In the genomic region with DNA sequence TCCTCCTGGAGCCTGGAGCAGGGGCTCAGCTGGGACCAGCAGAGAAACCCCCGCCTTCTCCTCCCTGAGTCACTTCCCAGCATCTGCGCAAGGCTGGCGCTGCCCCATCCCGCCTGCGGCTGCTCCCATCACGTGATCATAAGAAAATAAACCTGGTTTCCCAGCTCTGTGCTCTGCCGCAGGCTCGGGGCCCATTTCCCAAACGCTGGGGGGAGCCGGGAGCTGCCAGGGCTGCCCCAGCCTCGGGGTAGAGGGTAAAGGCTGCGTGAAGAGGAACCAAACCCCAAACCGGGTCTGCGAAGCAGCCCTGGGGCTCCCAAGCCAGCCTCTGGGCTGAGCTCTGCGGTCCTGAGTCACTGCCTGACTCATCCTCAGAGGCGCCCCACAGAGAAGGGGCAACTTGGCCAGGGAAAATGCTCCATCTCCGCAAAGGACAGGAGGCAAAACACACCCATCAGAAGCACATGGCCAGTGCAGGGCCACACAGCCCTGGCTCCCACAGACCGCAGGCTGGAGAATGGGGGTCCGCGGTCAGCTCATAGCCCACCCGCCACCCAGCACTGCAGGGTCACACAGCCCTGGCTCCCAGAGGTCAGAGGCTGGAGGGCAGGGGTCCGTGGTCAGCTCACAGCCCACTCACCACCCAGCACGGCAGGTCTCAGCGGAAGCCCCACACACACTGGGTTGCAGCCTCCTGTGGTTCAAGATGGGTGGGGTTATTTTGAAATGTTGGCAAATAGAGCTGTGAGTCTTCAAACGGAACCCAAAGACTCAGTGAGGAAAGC, we compare ENCODE assay signal across 8 cellular contexts.
DNase-seq lines count a peak whose midpoint lies in the region; ATAC-seq and FAIRE-seq lines count a peak whose summit lies in the region.

No MANE protein-coding gene starts in this region.

- no peaks in the 10 kb centered on the region for H3K9me3 Mint-ChIP-seq in activated T-helper 1 cell treated with anti-CD3 and anti-CD28 coated beads, Interleukin-12 subunit alpha, Interleukin-12 subunit beta, Interleukin-2, Interleukin-4 antibody, amounts not matched to agents 30 ng/mL and 10 ng/mL and 1 ng/mL, durations not matched to agents 14 hours and 24 hours and 36 hours
- H3K9me3 Mint-ChIP-seq in naive thymus-derived CD4-positive, alpha-beta T cell = no peaks in the 10 kb centered on the region

- no peaks in the 10 kb centered on the region for H3K27me3 ChIP-seq in naive thymus-derived CD4-positive, alpha-beta T cell (ENCODE audit: control insufficient read depth in 2 of 2, insufficient read depth in 2 of 2, low read length in 2 of 2)

- peaks cover 51 to 60% of the 10 kb centered on the region in 2 donors for H3K4me1 ChIP-seq in naive thymus-derived CD4-positive, alpha-beta T cell (ENCODE audit: control insufficient read depth in 2 of 2, insufficient read depth in 2 of 2, low read length in 2 of 2)

- H3K4me1 Mint-ChIP-seq in activated T-helper 1 cell treated with anti-CD3 and anti-CD28 coated beads, Interleukin-12 subunit alpha, Interleukin-12 subunit beta, Interleukin-2, Interleukin-4 antibody, amounts not matched to agents 30 ng/mL and 10 ng/mL and 1 ng/mL, durations not matched to agents 14 hours and 24 hours and 36 hours (ENCODE audit: low read depth) = peaks cover 51% of the 10 kb centered on the region
- H3K4me1 Mint-ChIP-seq in naive thymus-derived CD4-positive, alpha-beta T cell = peaks cover 51 to 72% (median 62%) of the 10 kb centered on the region in 7 donors

- ATAC-seq in GM18517 (IDR thresholded peaks at IDR 0.05; ENCODE audit: unreplicated experiment) = peak; percentile 45
- peak; percentile 39 for ATAC-seq in HG03469 (IDR thresholded peaks at IDR 0.05; ENCODE audit: unreplicated experiment)
- ATAC-seq in naive thymus-derived CD4-positive, alpha-beta T cell = peak; percentile 77
- no peak for ATAC-seq in GM18909 (IDR thresholded peaks at IDR 0.05; ENCODE audit: poor library complexity, unreplicated experiment)

- intact Hi-C loops in activated T-helper 1 cell treated with anti-CD3 and anti-CD28 coated beads, Interleukin-12 subunit alpha, Interleukin-12 subunit beta, Interleukin-2, Interleukin-4 antibody, amounts not matched to agents 30 ng/mL and 10 ng/mL and 1 ng/mL, durations not matched to agents 14 hours and 24 hours and 36 hours (cut with micrococcal nuclease) = loop anchor here (1.0 kb wide), 1 partner anchor 83 kb away; no protein-coding TSS in a partner anchor
- intact Hi-C loops in naive thymus-derived CD4-positive, alpha-beta T cell (cut with micrococcal nuclease) = loop anchor here (1.0 to 5.0 kb wide), 7 partner anchors 11 to 249 kb away; no protein-coding TSS in a partner anchor

- FAIRE-seq in RCC 7860 (lab: Jason Lieb, UNC) = peak; percentile 87

- CTCF ChIA-PET in naive thymus-derived CD4-positive, alpha-beta T cell (lab: Charles Lee) = interaction anchor here (0.6 to 2.2 kb wide), 4 partner anchors 8 to 61 kb away, joined by 3 to 9 read pairs (median 4); no protein-coding TSS in a partner anchor

- peak overlapping the region; percentile 91 for H3K27ac Mint-ChIP-seq in activated T-helper 1 cell treated with anti-CD3 and anti-CD28 coated beads, Interleukin-12 subunit alpha, Interleukin-12 subunit beta, Interleukin-2, Interleukin-4 antibody, amounts not matched to agents 30 ng/mL and 10 ng/mL and 1 ng/mL, durations not matched to agents 14 hours and 24 hours and 36 hours
- peak overlapping the region; percentile 86 to 99 (median 92) for H3K27ac Mint-ChIP-seq in naive thymus-derived CD4-positive, alpha-beta T cell

- no peaks in the 10 kb centered on the region for H3K27me3 Mint-ChIP-seq in activated T-helper 1 cell treated with anti-CD3 and anti-CD28 coated beads, Interleukin-12 subunit alpha, Interleukin-12 subunit beta, Interleukin-2, Interleukin-4 antibody, amounts not matched to agents 30 ng/mL and 10 ng/mL and 1 ng/mL, durations not matched to agents 14 hours and 24 hours and 36 hours (ENCODE audit: insufficient read depth)
- H3K27me3 Mint-ChIP-seq in naive thymus-derived CD4-positive, alpha-beta T cell = no peaks in the 10 kb centered on the region

- H3K36me3 Mint-ChIP-seq in activated T-helper 1 cell treated with anti-CD3 and anti-CD28 coated beads, Interleukin-12 subunit alpha, Interleukin-12 subunit beta, Interleukin-2, Interleukin-4 antibody, amounts not matched to agents 30 ng/mL and 10 ng/mL and 1 ng/mL, durations not matched to agents 14 hours and 24 hours and 36 hours (ENCODE audit: low read depth) = peaks cover 10% of the 10 kb centered on the region
- peaks cover 0 to 25% (median 10%) of the 10 kb centered on the region in 5 donors for H3K36me3 Mint-ChIP-seq in naive thymus-derived CD4-positive, alpha-beta T cell

- H3K36me3 ChIP-seq in naive thymus-derived CD4-positive, alpha-beta T cell (ENCODE audit: control insufficient read depth in 2 of 3, insufficient read depth in 3 of 3, low read length in 3 of 3) = peaks cover 0 to 37% (median 0%) of the 10 kb centered on the region in 3 experiments

- H3K9me3 ChIP-seq in naive thymus-derived CD4-positive, alpha-beta T cell (ENCODE audit: control insufficient read depth in 2 of 3, low read length in 3 of 3) = no peaks in the 10 kb centered on the region

- peak overlapping the region; percentile 72 for H3K4me3 Mint-ChIP-seq in activated T-helper 1 cell treated with anti-CD3 and anti-CD28 coated beads, Interleukin-12 subunit alpha, Interleukin-12 subunit beta, Interleukin-2, Interleukin-4 antibody, amounts not matched to agents 30 ng/mL and 10 ng/mL and 1 ng/mL, durations not matched to agents 14 hours and 24 hours and 36 hours
- peak overlapping the region; percentile 78 to 89 (median 86) for H3K4me3 Mint-ChIP-seq in naive thymus-derived CD4-positive, alpha-beta T cell

- POLR2A ChIA-PET in naive thymus-derived CD4-positive, alpha-beta T cell (lab: Charles Lee) = interaction anchor here (0.7 to 3.7 kb wide), 13 partner anchors 13 to 216 kb away, joined by 3 to 23 read pairs (median 4); partner anchors contain the start of gene UPF3A

- peak overlapping the region; percentile 66 for H3K4me3 ChIP-seq in naive thymus-derived CD4-positive, alpha-beta T cell (ENCODE audit: low read length)

- DNase-seq in RCC 7860 (ENCODE audit: low spot score) (peak; percentile 91), fibroblast of gingiva (ENCODE audit: low read depth) (peak; percentile 99)
- peak; percentile 58 for DNase-seq in activated T-helper 1 cell treated with anti-CD3 and anti-CD28 coated beads, Interleukin-12 subunit alpha, Interleukin-12 subunit beta, Interleukin-2, Interleukin-4 antibody, amounts not matched to agents 30 ng/mL and 10 ng/mL and 1 ng/mL, durations not matched to agents 14 hours and 24 hours and 36 hours (ENCODE audit: low spot score)
- peak; percentile 42 to 74 (median 63) for DNase-seq in naive thymus-derived CD4-positive, alpha-beta T cell
- DNase-seq in stimulated activated CD8-positive, alpha-beta memory T cell treated with anti-CD3 and anti-CD28 coated beads, Interleukin-7, amount 100 ng/mL, for 48 hours (ENCODE audit: extremely low read depth in 1 of 2, low read depth in 1 of 2) = peak; percentile 71 to 85

- peak overlapping the region; percentile 76 for H3K27ac ChIP-seq in naive thymus-derived CD4-positive, alpha-beta T cell (ENCODE audit: low read depth, low read length)
